ENCODE assay signal across 15 cellular contexts in genomic region chr6:161134550-161135298, GRCh38.
DNase-seq lines count a peak whose midpoint lies in the region; ATAC-seq, FAIRE-seq and TF ChIP-seq lines count a peak whose summit lies in the region.
"Had no signal": no experiment of that assay in that cellular context is flagged by ENCODE, and none has a peak within 500 bp of the region (broad histone marks: within the 10 kb centered on the region; RNA-seq: fewer than 3 reads in every experiment).

No MANE protein-coding gene starts in this region.

- H3K36me3 Mint-ChIP-seq in GM23338 (ENCODE audit: low read depth) = peaks cover 57% of the 10 kb centered on the region

- H3K27me3 Mint-ChIP-seq in GM23338 (ENCODE audit: insufficient read depth, low read depth, poor library complexity) = peaks cover 14% of the 10 kb centered on the region

- H3K9ac ChIP-seq in BLaER1 = no peak overlapping the region
- H3K9ac ChIP-seq in mesenchymal stem cell (ENCODE audit: low read length) = no peak overlapping the region

- no peak overlapping the region for H2BK12ac ChIP-seq in mesenchymal stem cell (ENCODE audit: low read length in 2 of 2)

- no peaks in the 10 kb centered on the region for H3K9me3 ChIP-seq in BLaER1
- H3K9me3 ChIP-seq in mesenchymal stem cell (ENCODE audit: control insufficient read depth, low read length) = no peaks in the 10 kb centered on the region

- DNase-seq in GM23338 (ENCODE audit: low spot score) (no peak), bronchial epithelial cell (ENCODE audit: low read depth) (no peak), mesenchymal stem cell (no peak), globus pallidus (ENCODE audit: low spot score) (no peak), AG20443 (ENCODE audit: low spot score) (no peak), anterior cingulate cortex (lab: John Stamatoyannopoulos, UW) (no peak)
- no peak for DNase-seq in stimulated activated CD8-positive, alpha-beta memory T cell treated with anti-CD3 and anti-CD28 coated beads, Interleukin-4, amount 100 ng/mL, for 48 hours
- DNase-seq: AML-193; CD8-positive, alpha-beta memory T cell; IMR-90; NCI-H1436; NCI-H2029 treated with DMSO at 0.1 percent for 48 hours; NCI-H2227 treated with DMSO at 0.1 percent for 48 hours; NCI-H526 had no signal

- peaks cover 2% of the 10 kb centered on the region for H3K79me1 ChIP-seq in mesenchymal stem cell (replicated peaks; ENCODE audit: low read length, poor library complexity, severe bottlenecking)

- H3K9me3 Mint-ChIP-seq in GM23338 = peaks cover 5% of the 10 kb centered on the region; the same call in 2 of the 3 replicates
- H3K9me3 Mint-ChIP-seq: CD8-positive, alpha-beta memory T cell had no signal

- no peak overlapping the region for H2BK15ac ChIP-seq in mesenchymal stem cell (ENCODE audit: low read depth, poor library complexity, severe bottlenecking)

- H3K4me3 ChIP-seq in BLaER1 (no peak overlapping the region), GM23338 (no peak overlapping the region), bronchial epithelial cell (ENCODE audit: low read depth, low read length) (no peak overlapping the region), mesenchymal stem cell (ENCODE audit: insufficient read depth in 1 of 2, low read depth in 1 of 2, low read length in 2 of 2) (no peak overlapping the region)

- H3K36me3 ChIP-seq in BLaER1 = peaks cover 44% of the 10 kb centered on the region
- 0 out of 2 replicates have a peak, but pooled peaks cover 3% of the 10 kb centered on the region for H3K36me3 ChIP-seq in GM23338 (ENCODE audit: insufficient read depth)
- H3K36me3 ChIP-seq in bronchial epithelial cell (ENCODE audit: control insufficient read depth, insufficient read depth, low read length) = no peaks in the 10 kb centered on the region
- H3K36me3 ChIP-seq in mesenchymal stem cell (ENCODE audit: control insufficient read depth in 1 of 2, insufficient read depth in 2 of 2, low read depth in 1 of 2, low read length in 2 of 2) = peaks cover 57 to 82% of the 10 kb centered on the region in 2 experiments

- H4K8ac ChIP-seq in mesenchymal stem cell (ENCODE audit: low read length) = no peak overlapping the region

- no peak for ATAC-seq in GM23338

- H3K4ac ChIP-seq in mesenchymal stem cell (ENCODE audit: low read depth in 1 of 2, low read length in 2 of 2) = no peak overlapping the region

- no peak overlapping the region for H3K14ac ChIP-seq in mesenchymal stem cell (ENCODE audit: low read length in 2 of 2)

- H3K27ac Mint-ChIP-seq in GM23338 = no peak overlapping the region

- no peak overlapping the region for H2AK5ac ChIP-seq in mesenchymal stem cell (ENCODE audit: low read length, severe bottlenecking)

- H4K91ac ChIP-seq in mesenchymal stem cell (ENCODE audit: low read length) = peak overlapping the region; percentile 43

- H3K4me1 ChIP-seq in BLaER1 (peaks cover 45% of the 10 kb centered on the region), GM23338 (ENCODE audit: insufficient read depth) (no peaks in the 10 kb centered on the region), mesenchymal stem cell (ENCODE audit: control insufficient read depth, insufficient read depth, low read depth, low read length) (no peaks in the 10 kb centered on the region)

- no peaks in the 10 kb centered on the region for H3K27me3 ChIP-seq in BLaER1
- no peaks in the 10 kb centered on the region for H3K27me3 ChIP-seq in GM23338 (ENCODE audit: insufficient read depth)
- H3K27me3 ChIP-seq in bronchial epithelial cell (ENCODE audit: control insufficient read depth, insufficient read depth, low read length) = no peaks in the 10 kb centered on the region
- no peaks in the 10 kb centered on the region for H3K27me3 ChIP-seq in mesenchymal stem cell (ENCODE audit: control insufficient read depth in 1 of 2, insufficient read depth in 1 of 2, low read length in 2 of 2)

- no peak overlapping the region for H2BK5ac ChIP-seq in mesenchymal stem cell (ENCODE audit: low read depth, low read length, poor library complexity, severe bottlenecking)

- no peaks in the 10 kb centered on the region for H3K9me2 ChIP-seq in GM23338 (ENCODE audit: insufficient read depth)

- WGBS in mesenchymal stem cell = 97% methylated on average over 16 of the region's 17 CpGs

- no peak overlapping the region for H2BK120ac ChIP-seq in mesenchymal stem cell (ENCODE audit: low read depth, low read length)

- H3K23ac ChIP-seq in mesenchymal stem cell (ENCODE audit: low read length in 2 of 2) = no peak overlapping the region

- H3K4me2 ChIP-seq in BLaER1 = peak overlapping the region; percentile 74; the same call in 1 of the 2 replicates
- H3K4me2 ChIP-seq in GM23338 = no peak overlapping the region
- no peak overlapping the region for H3K4me2 ChIP-seq in mesenchymal stem cell (ENCODE audit: low read length, poor library complexity, severe bottlenecking)

- no peak overlapping the region for H3K4me3 Mint-ChIP-seq in GM23338
- H3K4me3 Mint-ChIP-seq: CD8-positive, alpha-beta memory T cell had no signal

- no peak for TF ChIP-seq CTCF in GM23338 (conservative IDR thresholded peaks at IDR 0.05; ENCODE audit: low read depth in 2 of 2)
- TF ChIP-seq CTCF in bronchial epithelial cell (IDR thresholded peaks at IDR 0.05; ENCODE audit: insufficient read depth, low read length, severe bottlenecking) = no peak

- H4K20me1 ChIP-seq in BLaER1 (no peaks in the 10 kb centered on the region), GM23338 (replicated peaks; ENCODE audit: insufficient read depth) (peaks cover 4% of the 10 kb centered on the region; the same call in 1 of the 2 replicates)

- FAIRE-seq in bronchial epithelial cell (lab: Jason Lieb, UNC) = peak; percentile 50

- H3K4me1 Mint-ChIP-seq in GM23338 = peaks cover 10% of the 10 kb centered on the region; the same call in 2 of the 3 replicates
- H3K4me1 Mint-ChIP-seq: CD8-positive, alpha-beta memory T cell had no signal

- H3F3A ChIP-seq in GM23338 (replicated peaks; ENCODE audit: low read depth) = no peaks in the 10 kb centered on the region

- H3K27ac ChIP-seq in BLaER1 (no peak overlapping the region), GM23338 (ENCODE audit: low read depth) (no peak overlapping the region), mesenchymal stem cell (ENCODE audit: low read length, poor library complexity, severe bottlenecking) (no peak overlapping the region)

- H3K18ac ChIP-seq in mesenchymal stem cell (ENCODE audit: low read depth in 1 of 2, low read length in 2 of 2) = no peak overlapping the region

- H3K79me2 ChIP-seq in GM23338 (replicated peaks; ENCODE audit: insufficient read depth) = no peaks in the 10 kb centered on the region

- H2AFZ ChIP-seq in GM23338 = no peak overlapping the region
- H2AFZ ChIP-seq in mesenchymal stem cell (ENCODE audit: low read depth, low read length) = no peak overlapping the region

TF ChIP-seq in GM23338, 12 proteins besides CTCF, POLR2A, EP300 and RAD21:
- TF ChIP-seq ZNF331 (CRISPR knock-in tag; IDR thresholded peaks at IDR 0.05; ENCODE audit: low read depth) (no peak), POLR2AphosphoS5 (IDR thresholded peaks at IDR 0.05; ENCODE audit: low read depth) (0 out of 2 replicates have a peak, but pooled peaks have one; percentile 21)
